In the genomic region with DNA sequence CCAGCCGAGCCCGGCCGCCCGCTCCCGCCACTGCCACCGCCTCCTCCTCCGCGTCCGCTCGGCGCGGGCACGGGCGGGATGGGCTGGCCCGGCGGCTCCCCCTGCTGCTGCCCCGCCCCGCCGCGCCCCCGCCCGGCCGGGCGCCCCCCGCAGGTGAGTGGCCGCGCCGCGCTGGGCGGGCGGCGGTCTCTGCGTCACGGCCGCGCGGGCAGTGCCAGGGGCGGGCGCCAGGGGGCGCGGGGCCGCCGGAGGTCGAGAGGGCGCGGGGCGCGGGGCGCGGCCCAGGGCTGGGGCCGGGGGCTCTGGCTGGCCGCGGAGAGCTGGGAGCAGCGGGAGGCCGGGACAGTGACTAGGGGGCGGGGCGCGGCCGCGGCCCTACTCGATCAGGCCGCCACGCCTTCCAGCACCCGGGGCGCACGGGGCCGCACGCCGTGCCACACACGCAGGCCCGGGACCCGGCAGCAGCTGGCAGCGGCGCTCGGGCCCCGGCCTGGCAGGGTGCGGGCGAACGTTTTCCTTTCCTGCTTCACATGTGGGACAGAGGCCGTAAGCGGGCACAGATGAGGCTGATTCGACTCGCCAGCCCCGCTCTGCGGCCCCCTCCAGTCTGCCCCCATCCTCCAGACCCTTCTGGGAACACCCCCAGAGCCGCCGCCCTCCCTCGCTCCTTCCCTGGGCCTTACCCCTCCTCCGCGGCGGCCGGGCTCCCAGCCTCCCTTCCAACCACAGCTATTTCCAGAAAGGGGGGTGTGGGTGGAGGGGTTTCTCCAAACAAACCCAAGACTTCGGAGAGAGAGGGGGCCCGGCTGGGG, we compare ENCODE assay signal across 8 cellular contexts. TPM values are rescaled to one million over a fixed set of nuclear protein-coding genes. Genes with fewer than 3 reads are reported as not detected.
DNase-seq lines count a peak whose midpoint lies in the region; ATAC-seq lines count a peak whose summit lies in the region.

No MANE protein-coding gene starts in this region.

- peak overlapping the region; percentile 84 for H3K4me3 ChIP-seq in H7 (ENCODE audit: insufficient read depth, low read depth, low read length)

- peaks cover 4% of the 10 kb centered on the region; the same call in 1 of the 2 replicates for H3K36me3 ChIP-seq in H7 (replicated peaks; ENCODE audit: control insufficient read depth, insufficient read depth, low read length)

- H3K27ac ChIP-seq in layer of hippocampus (ENCODE audit: low read depth, low read length): peak overlapping the region; percentile 99

- in situ Hi-C loops in G401 (cut with HindIII; ENCODE audit: low sequenced_read_pairs): no loop called here

- H3K27me3 ChIP-seq in H7 (ENCODE audit: control insufficient read depth, insufficient read depth, low read length) (peaks cover 7% of the 10 kb centered on the region), layer of hippocampus (ENCODE audit: control insufficient read depth, insufficient read depth, low read length) (no peaks in the 10 kb centered on the region)

- peak; percentile 74 to 78 for ATAC-seq in activated CD4-positive, CD25-positive, alpha-beta regulatory T cell treated with anti-CD3 and anti-CD28 coated beads, Interleukin-2, amount 50 U/mL, for 24 hours

- peak; percentile 51 for DNase-seq in G401 (ENCODE audit: low spot score)
- DNase-seq in H7: peak; percentile 98
- DNase-seq in MV-4-11 (lab: John Stamatoyannopoulos, UW): peak; percentile 16
- peak; percentile 63 for DNase-seq in cerebellar cortex (ENCODE audit: low spot score)
- peak; percentile 45 for DNase-seq in stimulated activated CD4-positive, alpha-beta T cell treated with anti-CD3 and anti-CD28 coated beads, Interleukin-1b, Interleukin-23, amount 100 ng/mL, for 48 hours
- DNase-seq in NCI-H128 (lab: John Stamatoyannopoulos, UW; ENCODE audit: unreplicated experiment): no peak

RNA-seq across cellular contexts. Expression of a gene that starts 2.4 kb away (rescaled TPM):
- 13.7 and 21.0 TPM in 2 replicates for total RNA-seq in G401 (2014; rRNA removed; shearing (Covaris generic))
- 7.6 and 8.7 TPM in 2 replicates for total RNA-seq in H7 (2014; rRNA removed; shearing (Covaris generic))

RNA-seq across cellular contexts. Expression of a gene that starts 31.8 kb away (rescaled TPM):
- 16.7 and 21.4 TPM in 2 replicates for total RNA-seq in G401 (2014; rRNA removed; shearing (Covaris generic))
- 8.3 and 8.7 TPM in 2 replicates for total RNA-seq in H7 (2014; rRNA removed; shearing (Covaris generic))

RNA-seq across cellular contexts. Expression of a gene that starts 41.2 kb away (rescaled TPM):
- total RNA-seq in G401 (2014; rRNA removed; shearing (Covaris generic)): 1,115 and 1,229 TPM in 2 replicates
- 581 and 770 TPM in 2 replicates for total RNA-seq in H7 (2014; rRNA removed; shearing (Covaris generic))

RNA-seq across cellular contexts. Expression of a gene that starts 50.0 kb away (rescaled TPM):
- total RNA-seq in G401 (2014; rRNA removed; shearing (Covaris generic)): 29.3 and 50.2 TPM in 2 replicates
- 10.8 and 17.5 TPM in 2 replicates for total RNA-seq in H7 (2014; rRNA removed; shearing (Covaris generic))

RNA-seq across cellular contexts. Expression of a gene that starts 55.9 kb away (rescaled TPM):
- total RNA-seq in G401 (2014; rRNA removed; shearing (Covaris generic)): not detected in 2 replicates
- total RNA-seq in H7 (2014; rRNA removed; shearing (Covaris generic)): not detected in 2 replicates
